Comparison of ENCODE assay signal across 8 cellular contexts in genomic region chr1:115138973-115139372, GRCh38. TPM values are rescaled to one million over a fixed set of nuclear protein-coding genes. Genes with fewer than 3 reads are reported as not detected.
DNase-seq lines count a peak whose midpoint lies in the region; ATAC-seq and TF ChIP-seq lines count a peak whose summit lies in the region.

No MANE protein-coding gene starts in this region.

- no peak overlapping the region for H3T11ph ChIP-seq in H9 (ENCODE audit: low read length)

- no peak overlapping the region for H3K4me2 ChIP-seq in H9 (ENCODE audit: insufficient read depth, insufficient read length, low read length)

- H3K23me2 ChIP-seq in H9 (ENCODE audit: insufficient read length, low read depth, low read length, poor library complexity, severe bottlenecking): no peaks in the 10 kb centered on the region

- H3K4me3 ChIP-seq in SJSA1 (no peak overlapping the region), gastroesophageal sphincter (no peak overlapping the region), ovary (no peak overlapping the region), tibial nerve (no peak overlapping the region)

- no peaks in the 10 kb centered on the region for H3K9me3 ChIP-seq in H9 (ENCODE audit: control insufficient read depth, low read depth, low read length)
- no peaks in the 10 kb centered on the region for H3K9me3 ChIP-seq in SJSA1 (replicated peaks)
- H3K9me3 ChIP-seq in gastroesophageal sphincter: no peaks in the 10 kb centered on the region
- no peaks in the 10 kb centered on the region for H3K9me3 ChIP-seq in ovary
- no peaks in the 10 kb centered on the region for H3K9me3 ChIP-seq in tibial nerve

- peak overlapping the region in 1 of 3 experiments; percentile 50; a peak in 1 of 7 replicates for H3K27ac Mint-ChIP-seq in H9

- no peak overlapping the region for H4K8ac ChIP-seq in H9 (replicated peaks; ENCODE audit: insufficient read length, low read depth, low read length)

- H4K91ac ChIP-seq in H9 (ENCODE audit: insufficient read length, low read depth, low read length): no peak overlapping the region

- H4K5ac ChIP-seq in H9 (ENCODE audit: insufficient read length, low read depth, low read length): no peak overlapping the region

- peaks cover 4 to 8% of the 10 kb centered on the region in 2 experiments; a peak in 3 of 4 replicates for H3K4me1 Mint-ChIP-seq in H9

- no peak for TF ChIP-seq POLR2A in gastroesophageal sphincter (IDR thresholded peaks at IDR 0.05)
- TF ChIP-seq POLR2A in ovary (IDR thresholded peaks at IDR 0.05): no peak
- TF ChIP-seq POLR2A in tibial nerve (IDR thresholded peaks at IDR 0.05): peak in 1 of 2 donors; percentile 5

- no peak overlapping the region for H2BK5ac ChIP-seq in H9 (ENCODE audit: insufficient read length, low read length)

- no peak overlapping the region for H3K14ac ChIP-seq in H9 (ENCODE audit: insufficient read depth, low read length)

- H2AFZ ChIP-seq in H9 (ENCODE audit: low read length): peak overlapping the region; percentile 17

- H3K56ac ChIP-seq in H9 (ENCODE audit: insufficient read length, low read depth, low read length): no peak overlapping the region

- no peaks in the 10 kb centered on the region for H3K36me3 ChIP-seq in SJSA1
- no peaks in the 10 kb centered on the region for H3K36me3 ChIP-seq in gastroesophageal sphincter
- no peaks in the 10 kb centered on the region for H3K36me3 ChIP-seq in ovary
- no peaks in the 10 kb centered on the region for H3K36me3 ChIP-seq in tibial nerve

- H2BK12ac ChIP-seq in H9 (ENCODE audit: insufficient read length, low read depth, low read length): no peak overlapping the region

- no peaks in the 10 kb centered on the region for H3K36me3 Mint-ChIP-seq in H9 (ENCODE audit: insufficient read depth in 1 of 3, low read depth in 3 of 3)

- TF ChIP-seq EP300 in gastroesophageal sphincter (IDR thresholded peaks at IDR 0.05) (no peak), ovary (IDR thresholded peaks at IDR 0.05) (no peak), tibial nerve (IDR thresholded peaks at IDR 0.05) (peak in 1 of 2 donors; percentile 68)

- H3K4me3 Mint-ChIP-seq in H9: no peak overlapping the region

- H3K27me3 Mint-ChIP-seq in H9 (ENCODE audit: low read depth): peaks cover 8% of the 10 kb centered on the region

- WGBS in H9 (ENCODE audit: extremely low coverage, insufficient read length, low lambda C conversion rate): no CpG with 5 or more reads among the region's 13 CpGs
- WGBS in gastroesophageal sphincter (ENCODE audit: low coverage in 1 of 2), 2 donors: 0 to 17% methylated on average over 2 to 5 of the region's 13 CpGs
- WGBS in ovary, 3 donors: 6% methylated on average over 13 of the region's 13 CpGs
- WGBS in tibial nerve, 2 donors: 8 to 14% methylated on average over 7 to 13 of the region's 13 CpGs

- no peak overlapping the region for H3K27ac ChIP-seq in H9 (ENCODE audit: insufficient read length, low read depth, low read length)
- H3K27ac ChIP-seq in SJSA1: peak overlapping the region; percentile 27; the same call in 1 of the 2 replicates
- no peak overlapping the region for H3K27ac ChIP-seq in gastroesophageal sphincter
- no peak overlapping the region for H3K27ac ChIP-seq in ovary
- H3K27ac ChIP-seq in tibial nerve: peak overlapping the region in 3 of 4 donors; percentile 11 to 38 (median 23)

- no peaks in the 10 kb centered on the region for H3K79me2 ChIP-seq in H9 (ENCODE audit: insufficient read depth, low read length)

- DNase-seq in EH (ENCODE audit: low read depth): peak; percentile 93
- peak; percentile 92 for DNase-seq in H9
- peak; percentile 75 for DNase-seq in MV-4-11 (lab: John Stamatoyannopoulos, UW)
- DNase-seq in SJSA1 (ENCODE audit: low read depth in 1 of 2, low spot score in 2 of 2): peak; percentile 78 to 88
- peak in 3 of 4 experiments; percentile 6 to 41 (median 29) for DNase-seq in activated naive CD4-positive, alpha-beta T cell (lab: John Stamatoyannopoulos, UW)
- DNase-seq in ovary: peak; percentile 86 to 92 (median 90)
- peak; percentile 80 to 88 for DNase-seq in tibial nerve (ENCODE audit: low spot score in 2 of 2)

- H2AK5ac ChIP-seq in H9 (ENCODE audit: insufficient read length, low read length): no peak overlapping the region

- no peaks in the 10 kb centered on the region for H3K4me1 ChIP-seq in H9 (ENCODE audit: insufficient read depth, low read length)
- H3K4me1 ChIP-seq in SJSA1 (replicated peaks): peaks cover 54% of the 10 kb centered on the region
- peaks cover 0 to 26% (median 0%) of the 10 kb centered on the region in 3 donors for H3K4me1 ChIP-seq in gastroesophageal sphincter
- H3K4me1 ChIP-seq in ovary (ENCODE audit: insufficient read depth): peaks cover 3% of the 10 kb centered on the region
- peaks cover 0 to 5% (median 0%) of the 10 kb centered on the region in 4 donors for H3K4me1 ChIP-seq in tibial nerve

- no peaks in the 10 kb centered on the region for H3K9me3 Mint-ChIP-seq in H9

- H2BK15ac ChIP-seq in H9 (ENCODE audit: low read depth, low read length): no peak overlapping the region

- no peak overlapping the region for H2BK20ac ChIP-seq in H9 (ENCODE audit: low read depth, low read length, poor library complexity, severe bottlenecking)

- no peak overlapping the region for H3K9ac ChIP-seq in H9 (ENCODE audit: extremely low read depth, insufficient read length, low read length)

- H2BK120ac ChIP-seq in H9 (ENCODE audit: low read depth, low read length, poor library complexity, severe bottlenecking): no peak overlapping the region

- H3K4ac ChIP-seq in H9 (ENCODE audit: low read depth, low read length): no peak overlapping the region

- no peaks in the 10 kb centered on the region for H3K79me1 ChIP-seq in H9 (ENCODE audit: insufficient read depth, low read depth, low read length, poor library complexity, severe bottlenecking)

- no peak overlapping the region for H3K23ac ChIP-seq in H9 (ENCODE audit: insufficient read length, low read depth, low read length)

- no peaks in the 10 kb centered on the region for H4K20me1 ChIP-seq in H9 (ENCODE audit: control insufficient read depth, insufficient read depth, insufficient read length)

- TF ChIP-seq CTCF in H9 (conservative IDR thresholded peaks at IDR 0.05) (peak; percentile 92), gastroesophageal sphincter (IDR thresholded peaks at IDR 0.05) (peak; percentile 78 to 94 (median 88)), ovary (IDR thresholded peaks at IDR 0.05) (peak; percentile 87 to 93 (median 90)), tibial nerve (IDR thresholded peaks at IDR 0.05) (peak; percentile 78 to 95 (median 91))

- H3K18ac ChIP-seq in H9 (ENCODE audit: insufficient read length, low read depth, low read length): peak overlapping the region; percentile 21

- ATAC-seq in gastroesophageal sphincter: peak; percentile 90

- H3K27me3 ChIP-seq in H9 (ENCODE audit: insufficient read depth, low read length) (no peaks in the 10 kb centered on the region), SJSA1 (replicated peaks) (no peaks in the 10 kb centered on the region), gastroesophageal sphincter (no peaks in the 10 kb centered on the region), ovary (no peaks in the 10 kb centered on the region), tibial nerve (no peaks in the 10 kb centered on the region)

- intact Hi-C loops in ovary (cut with DNase I): loop anchor here (2.0 to 10.0 kb wide), 5 partner anchors 328 to 458 kb away; no protein-coding TSS in a partner anchor

RNA-seq across cellular contexts. Expression of gene TSPAN2, which starts 49.7 kb away (rescaled TPM):
- total RNA-seq in H9 (2021) (9.4 and 10.8 TPM in 2 replicates), gastroesophageal sphincter (10 to 100 TPM; 53.7 to 85.1 (median 63.8) TPM), ovary (10 to 100 TPM in 2 of 7 donors, 1 to 10 TPM in 5; 1.7 to 21.4 (median 4.1) TPM), tibial nerve (1 to 10 TPM in 3 of 4 donors, under 1 TPM in 1; 0.84 to 7.1 (median 3.2) TPM)
- 11.9 and 18.2 TPM in 2 replicates for total RNA-seq in SJSA1 (2014; rRNA removed; shearing (Covaris generic))
- 10 to 100 TPM in 1 of 2 donors, 1 to 10 TPM in 1; 3.5 to 12.5 TPM for polyA plus RNA-seq in ovary

Comparison
In these comparisons a context has a peak if more than half of its experiments do, and no peak if none do; other contexts are left out.
1. DNase-seq: peak in every context shown above with its lines; median percentile 93 in EH; 92 in H9; 90 in ovary; 84 in tibial nerve; 83 in SJSA1; 75 in MV-4-11; 29 in activated naive CD4-positive, alpha-beta T cell.
2. H3K27ac ChIP-seq: peak in SJSA1 (single experiment) and tibial nerve (3 of 4); none in H9 (single experiment), gastroesophageal sphincter (0 of 4) and ovary (0 of 2).
3. Peak in every context shown above with its lines, with median percentiles within 50 percentile points of each other: CTCF ChIP-seq.